In the genomic region with DNA sequence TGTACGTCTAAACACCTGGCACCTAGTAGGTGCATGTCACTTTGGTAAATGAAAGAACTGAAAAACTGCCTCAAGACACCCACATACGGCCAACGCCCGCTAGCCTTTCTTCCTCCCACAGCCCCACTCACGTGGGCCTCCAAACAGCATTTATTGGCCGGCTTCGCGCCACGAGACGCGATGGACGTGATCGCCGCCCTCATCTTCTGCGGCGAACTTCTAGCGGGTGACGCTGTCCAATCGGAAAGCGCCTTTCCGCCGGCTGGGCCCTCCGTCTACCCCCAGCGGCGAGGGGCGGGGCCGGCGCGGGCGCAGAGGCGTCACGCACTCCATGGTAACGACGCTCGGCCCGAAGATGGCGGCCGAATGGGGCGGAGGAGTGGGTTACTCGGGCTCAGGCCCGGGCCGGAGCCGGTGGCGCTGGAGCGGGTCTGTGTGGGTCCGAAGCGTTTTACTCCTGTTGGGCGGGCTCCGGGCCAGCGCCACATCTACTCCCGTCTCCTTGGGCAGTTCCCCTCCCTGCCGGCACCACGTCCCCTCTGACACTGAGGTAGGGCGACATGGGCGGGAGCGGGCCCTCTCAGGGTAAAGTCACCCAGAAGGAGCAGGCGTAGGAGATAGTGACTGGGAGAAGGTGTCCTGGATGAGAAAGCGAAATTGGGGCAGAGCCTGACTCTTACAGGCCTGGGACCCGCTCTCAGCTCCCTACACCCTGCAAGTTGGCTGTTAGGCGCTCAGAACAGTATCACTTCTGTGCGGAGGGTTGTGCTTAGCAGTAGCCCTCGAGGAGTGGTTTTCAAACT, we compare ENCODE assay signal across 8 cellular contexts. TPM values are rescaled to one million over a fixed set of nuclear protein-coding genes. Genes with fewer than 3 reads are reported as not detected.
DNase-seq lines count a peak whose midpoint lies in the region; ATAC-seq, FAIRE-seq and TF ChIP-seq lines count a peak whose summit lies in the region.

A gene with protein sequence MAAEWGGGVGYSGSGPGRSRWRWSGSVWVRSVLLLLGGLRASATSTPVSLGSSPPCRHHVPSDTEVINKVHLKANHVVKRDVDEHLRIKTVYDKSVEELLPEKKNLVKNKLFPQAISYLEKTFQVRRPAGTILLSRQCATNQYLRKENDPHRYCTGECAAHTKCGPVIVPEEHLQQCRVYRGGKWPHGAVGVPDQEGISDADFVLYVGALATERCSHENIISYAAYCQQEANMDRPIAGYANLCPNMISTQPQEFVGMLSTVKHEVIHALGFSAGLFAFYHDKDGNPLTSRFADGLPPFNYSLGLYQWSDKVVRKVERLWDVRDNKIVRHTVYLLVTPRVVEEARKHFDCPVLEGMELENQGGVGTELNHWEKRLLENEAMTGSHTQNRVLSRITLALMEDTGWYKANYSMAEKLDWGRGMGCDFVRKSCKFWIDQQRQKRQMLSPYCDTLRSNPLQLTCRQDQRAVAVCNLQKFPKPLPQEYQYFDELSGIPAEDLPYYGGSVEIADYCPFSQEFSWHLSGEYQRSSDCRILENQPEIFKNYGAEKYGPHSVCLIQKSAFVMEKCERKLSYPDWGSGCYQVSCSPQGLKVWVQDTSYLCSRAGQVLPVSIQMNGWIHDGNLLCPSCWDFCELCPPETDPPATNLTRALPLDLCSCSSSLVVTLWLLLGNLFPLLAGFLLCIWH (plus strand): TSS at position 327 of the 803 bp plus-strand sequence. CDS start 29 bp downstream, at position 356.

- H3K9me3 ChIP-seq in HepG2 (ENCODE audit: low read length) = no peaks in the 10 kb centered on the region

- POLR2A ChIA-PET in HepG2 (lab: Yijun Ruan, JAX) = interaction anchor here (1.5 kb wide), 1 partner anchor 10 kb away, joined by 7 read pairs; the partner anchor contains the start of gene RPL35A

- H3K27ac Mint-ChIP-seq in CD14-positive monocyte = peak within 1 kb of the TSS; percentile 93 to 97 (median 96)
- H3K27ac Mint-ChIP-seq in dendritic cell treated with granulocyte-macrophage colony-stimulating factor and Interleukin-4, amounts not matched to agents 40 ng/mL and 50 ng/mL, for 4 days = peak within 1 kb of the TSS; percentile 92

- peak within 1 kb of the TSS; percentile 89 to 95 for H3K4me3 Mint-ChIP-seq in CD14-positive monocyte
- peak within 1 kb of the TSS; percentile 98 for H3K4me3 Mint-ChIP-seq in dendritic cell treated with granulocyte-macrophage colony-stimulating factor and Interleukin-4, amounts not matched to agents 40 ng/mL and 50 ng/mL, for 4 days

- H3K4me1 Mint-ChIP-seq in CD14-positive monocyte = peaks cover 55% of the 10 kb centered on the region
- H3K4me1 Mint-ChIP-seq in dendritic cell treated with granulocyte-macrophage colony-stimulating factor and Interleukin-4, amounts not matched to agents 40 ng/mL and 50 ng/mL, for 4 days (ENCODE audit: low read depth) = peaks cover 71% of the 10 kb centered on the region

- H3K27me3 ChIP-seq in HepG2 (ENCODE audit: control insufficient read depth in 1 of 2, insufficient read depth in 2 of 2, low read length in 2 of 2) = no peaks in the 10 kb centered on the region; a peak in 1 of 5 replicates

- TF ChIP-seq RAD21 in HepG2 (CRISPR knock-in tag; IDR thresholded peaks at IDR 0.05) = peak; percentile 35; the same call in 1 of the 2 replicates

- peak within 1 kb of the TSS; percentile 60 for H3K27ac ChIP-seq in HepG2 (ENCODE audit: extremely low read length, insufficient read depth, low read length)

- BruUV-seq in HepG2 (replicated peaks; lab: Mats Ljungman, UMichigan) = no TSS peak

- CTCF ChIA-PET in HepG2 (lab: Yijun Ruan, JAX; ENCODE audit: low intra/inter-chr PET ratio, low total read pairs) = no interaction called here

- H3K27me3 Mint-ChIP-seq in CD14-positive monocyte (ENCODE audit: low read depth in 3 of 3) = no peaks in the 10 kb centered on the region
- no peaks in the 10 kb centered on the region for H3K27me3 Mint-ChIP-seq in dendritic cell treated with granulocyte-macrophage colony-stimulating factor and Interleukin-4, amounts not matched to agents 40 ng/mL and 50 ng/mL, for 4 days

- TF ChIP-seq CTCF in CD14-positive monocyte (IDR thresholded peaks at IDR 0.05) = no peak
- TF ChIP-seq CTCF in HepG2 (CRISPR knock-in tag; IDR thresholded peaks at IDR 0.05) = no peak

- H3K9me3 Mint-ChIP-seq in CD14-positive monocyte = peaks cover 0 to 4% (median 0%) of the 10 kb centered on the region in 7 donors
- no peaks in the 10 kb centered on the region for H3K9me3 Mint-ChIP-seq in dendritic cell treated with granulocyte-macrophage colony-stimulating factor and Interleukin-4, amounts not matched to agents 40 ng/mL and 50 ng/mL, for 4 days

- TF ChIP-seq POLR2A in HepG2 (IDR thresholded peaks at IDR 0.05; ENCODE audit: insufficient read depth in 1 of 2, low read depth in 2 of 2, low read length in 2 of 2) = peak; percentile 68 to 81; a peak in 3 of 4 replicates

- peak within 1 kb of the TSS; percentile 85 for H2AFZ ChIP-seq in HepG2 (ENCODE audit: low read length)

- ATAC-seq in GM19395 (IDR thresholded peaks at IDR 0.05; ENCODE audit: unreplicated experiment) (peak; percentile 96), HG03558 (IDR thresholded peaks at IDR 0.05; ENCODE audit: extremely low read depth, unreplicated experiment) (peak; percentile 95), HepG2 (peak; percentile 87)

- H4K20me1 ChIP-seq in HepG2 (ENCODE audit: insufficient read depth, low read length) = peaks cover 5% of the 10 kb centered on the region

- H3K36me3 Mint-ChIP-seq in CD14-positive monocyte = peaks cover 11 to 19% of the 10 kb centered on the region in 2 donors
- H3K36me3 Mint-ChIP-seq in dendritic cell treated with granulocyte-macrophage colony-stimulating factor and Interleukin-4, amounts not matched to agents 40 ng/mL and 50 ng/mL, for 4 days (ENCODE audit: low read depth) = peaks cover 42% of the 10 kb centered on the region

- in situ Hi-C loops in HepG2 (cut with HindIII; ENCODE audit: extremely low pct_ligation_motif_present, low pct_unique_long_range_greater_than_20kb) = no loop called here

- WGBS in HepG2 (ENCODE audit: low lambda C conversion rate) = 4% methylated on average over 11 of the region's 62 CpGs

- peak; percentile 68 for FAIRE-seq in HepG2 (lab: Jason Lieb, UNC)

- H3K9ac ChIP-seq in HepG2 (ENCODE audit: insufficient read depth, low read depth, low read length) = peak within 1 kb of the TSS; percentile 77

- 0 out of 4 replicates have a peak, but pooled peaks of 1 of the 2 experiments have one; percentile 25 for TF ChIP-seq EP300 in HepG2 (IDR thresholded peaks at IDR 0.05; ENCODE audit: low read depth in 2 of 2, low read length in 2 of 2)
- no peak for TF ChIP-seq EP300 in HepG2 (CRISPR knock-in tag; IDR thresholded peaks at IDR 0.05; ENCODE audit: borderline replicate concordance)

- H3K79me2 ChIP-seq in HepG2 (ENCODE audit: insufficient read depth, low read length) = no peaks in the 10 kb centered on the region

- peaks cover 0 to 16% of the 10 kb centered on the region in 2 experiments; a peak in 4 of 5 replicates for H3K36me3 ChIP-seq in HepG2 (replicated peaks in 1 of 2; ENCODE audit: control insufficient read depth in 1 of 2, insufficient read depth in 2 of 2, low read length in 2 of 2)

- DNase-seq in CD14-positive monocyte (ENCODE audit: low spot score) (peak; percentile 94), NCI-H748 (lab: John Stamatoyannopoulos, UW; ENCODE audit: unreplicated experiment) (peak; percentile 93), HepG2 (ENCODE audit: low spot score) (peak; percentile 86)
- DNase-seq in activated CD4-positive, alpha-beta T cell treated with anti-CD3 and anti-CD28 coated beads, Interleukin-2, amount 50 U/mL, for 24 hours (ENCODE audit: low read depth in 1 of 2, low spot score in 1 of 2) = peak; percentile 86 to 90
- DNase-seq in stimulated activated CD4-positive, alpha-beta T cell treated with anti-CD3 and anti-CD28 coated beads, Interleukin-2, amount 100 ng/mL, for 48 hours = peak; percentile 89 to 94

- peaks cover 49% of the 10 kb centered on the region for H3K4me1 ChIP-seq in HepG2 (ENCODE audit: insufficient read depth, low read length)

- intact Hi-C loops in CD14-positive monocyte (cut with micrococcal nuclease) = loop anchor here (1.0 to 10.0 kb wide), 2 partner anchors 10 to 125 kb away; partner anchors contain the start of gene RPL35A (in 1 of the 2)
- intact Hi-C loops in dendritic cell treated with granulocyte-macrophage colony-stimulating factor and Interleukin-4, amounts not matched to agents 40 ng/mL and 50 ng/mL, for 4 days (cut with micrococcal nuclease) = loop anchor here (1.0 to 10.0 kb wide), 2 partner anchors 10 to 125 kb away; partner anchors contain the start of gene RPL35A
- intact Hi-C loops in HepG2 (cut with micrococcal nuclease; ENCODE audit: unreplicated experiment) = no loop called here

- H3K4me2 ChIP-seq in HepG2 (ENCODE audit: low read depth, low read length) = peak within 1 kb of the TSS; percentile 91

- peak within 1 kb of the TSS; percentile 76 to 88 (median 81) for H3K4me3 ChIP-seq in HepG2 (replicated peaks in 1 of 3; ENCODE audit: insufficient read depth in 1 of 3, low read depth in 2 of 3, low read length in 3 of 3)

TF ChIP-seq in HepG2, 621 proteins besides CTCF, POLR2A, EP300 and RAD21 (continues in another document):
- no peak for TF ChIP-seq GABPA (IDR thresholded peaks at IDR 0.05; ENCODE audit: low read depth, low read length)
- TF ChIP-seq GABPA (CRISPR knock-in tag; IDR thresholded peaks at IDR 0.05; ENCODE audit: low read depth) = peak; percentile 46

RNA-seq across cellular contexts. Expression of the gene that starts here (rescaled TPM):
- polyA plus RNA-seq in CD14-positive monocyte (under 1 TPM; 0.41 to 1.00 TPM), HepG2 (2011; rRNA removed) (1.6 and 1.8 TPM in 2 replicates)
- 1.1 and 1.2 TPM in 2 replicates for total RNA-seq in HepG2 (2016; rRNA removed; fragmentation: Illumina TruSeq; extraction: Trizol)
- 1.1 and 1.4 TPM in 2 replicates for total RNA-seq in HepG2 (2016; cell fraction: cytosol; rRNA removed; fragmentation: Illumina TruSeq; extraction: Trizol; ENCODE audit: low read depth)
- 1.4 and 1.7 TPM in 2 replicates for total RNA-seq in HepG2 (2016; cell fraction: insoluble cytoplasmic fraction; rRNA removed; fragmentation: Illumina TruSeq; extraction: Trizol)
- 0.76 and 1.5 TPM in 2 replicates for total RNA-seq in HepG2 (2016; cell fraction: membrane; rRNA removed; fragmentation: Illumina TruSeq; extraction: Trizol)
- 2.3 and 3.3 TPM in 2 replicates for total RNA-seq in HepG2 (2016; cell fraction: nucleus; rRNA removed; fragmentation: Illumina TruSeq; extraction: Trizol)
- polyA plus RNA-seq in HepG2 (2011; cell fraction: cytosol; rRNA removed) = 1.2 TPM in 2 replicates
- 1.4 and 1.7 TPM in 2 replicates for polyA plus RNA-seq in HepG2 (2011; cell fraction: nucleus; rRNA removed)
- 0.71 and 1.1 TPM in 2 replicates for polyA plus RNA-seq in HepG2 (2012)
- polyA plus RNA-seq in HepG2 (2016; cell fraction: cytosol; fragmentation: Illumina TruSeq; extraction: Trizol; ENCODE audit: low read depth) = 0.15 TPM in 1 of 2 replicates, not detected in the other
- polyA plus RNA-seq in HepG2 (2016; cell fraction: insoluble cytoplasmic fraction; fragmentation: Illumina TruSeq; extraction: Trizol; ENCODE audit: low read depth) = 0.75 and 0.84 TPM in 2 replicates
- polyA plus RNA-seq in HepG2 (2016; cell fraction: membrane; fragmentation: Illumina TruSeq; extraction: Trizol; ENCODE audit: low read depth) = 0.14 and 0.26 TPM in 2 replicates
- polyA plus RNA-seq in HepG2 (2016; cell fraction: nucleus; fragmentation: Illumina TruSeq; extraction: Trizol; ENCODE audit: insufficient read depth, low read depth) = 1.8 and 2.3 TPM in 2 replicates
- 5.8 and 6.4 TPM in 2 replicates for polyA minus RNA-seq in HepG2 (2011; rRNA and poly(A)+ RNA removed; ENCODE audit: low replicate concordance)
- 1.8 and 2.3 TPM in 2 replicates for polyA minus RNA-seq in HepG2 (2011; cell fraction: cytosol; rRNA and poly(A)+ RNA removed)
- 4.4 and 5.5 TPM in 2 replicates for polyA minus RNA-seq in HepG2 (2011; cell fraction: nucleus; rRNA and poly(A)+ RNA removed)

Comparison
In these comparisons a context has a peak if more than half of its experiments do, and no peak if none do; other contexts are left out.
1. Peak in every context shown above with its lines: DNase-seq, ATAC-seq, H3K4me3 ChIP-seq and H3K27ac ChIP-seq.
2. Peak in DNase-seq in CD14-positive monocyte; RNA of the gene not detected or under 1 TPM.